In genomic region chr15:73631915-73632669, GRCh38 we compare ENCODE assay signal across 8 cellular contexts. TPM values are rescaled to one million over a fixed set of nuclear protein-coding genes. Genes with fewer than 3 reads are reported as not detected.
DNase-seq lines count a peak whose midpoint lies in the region; ATAC-seq and TF ChIP-seq lines count a peak whose summit lies in the region.

No MANE protein-coding gene starts in this region.

- H3K4me1 ChIP-seq in breast epithelium, result peaks cover 6 to 27% of the 10 kb centered on the region in 2 donors
- H3K4me1 ChIP-seq in spleen, result peaks cover 24 to 84% (median 62%) of the 10 kb centered on the region in 6 donors

- CTCF ChIA-PET in activated CD4-positive, alpha-beta T cell treated with anti-CD3 and anti-CD28 coated beads for 36 hours (lab: Charles Lee), result interaction anchor here (0.7 to 8.6 kb wide), 6 partner anchors 13 to 110 kb away, joined by 3 to 121 read pairs (median 4); no protein-coding TSS in a partner anchor

- H3K27ac ChIP-seq in breast epithelium, result peak overlapping the region; percentile 98 to 99
- H3K27ac ChIP-seq in spleen, result peak overlapping the region; percentile 86 to 97 (median 95)

- no peaks in the 10 kb centered on the region for H3K9me3 Mint-ChIP-seq in activated CD4-positive, alpha-beta T cell treated with anti-CD3 and anti-CD28 coated beads for 36 hours (ENCODE audit: low read depth)
- no peaks in the 10 kb centered on the region for H3K9me3 Mint-ChIP-seq in immature natural killer cell

- H3K36me3 ChIP-seq in breast epithelium (no peaks in the 10 kb centered on the region), spleen (no peaks in the 10 kb centered on the region)

- no peaks in the 10 kb centered on the region for H3K27me3 ChIP-seq in breast epithelium
- H3K27me3 ChIP-seq in spleen (replicated peaks in 1 of 7), result no peaks in the 10 kb centered on the region

- no peak for ATAC-seq in activated CD4-positive, alpha-beta T cell treated with anti-CD3 and anti-CD28 coated beads for 36 hours

- peaks cover 54% of the 10 kb centered on the region for H3K4me1 Mint-ChIP-seq in activated CD4-positive, alpha-beta T cell treated with anti-CD3 and anti-CD28 coated beads for 36 hours
- H3K4me1 Mint-ChIP-seq in immature natural killer cell, result peaks cover 45 to 61% of the 10 kb centered on the region in 2 donors

- peak overlapping the region; percentile 23 for H3K27ac Mint-ChIP-seq in activated CD4-positive, alpha-beta T cell treated with anti-CD3 and anti-CD28 coated beads for 36 hours
- peak overlapping the region; percentile 46 to 85 (median 68) for H3K27ac Mint-ChIP-seq in immature natural killer cell

- H3K36me3 Mint-ChIP-seq in activated CD4-positive, alpha-beta T cell treated with anti-CD3 and anti-CD28 coated beads for 36 hours (ENCODE audit: low read depth), result peaks cover 3% of the 10 kb centered on the region
- H3K36me3 Mint-ChIP-seq in immature natural killer cell, result no peaks in the 10 kb centered on the region

- peak overlapping the region; percentile 86 for H3K4me3 Mint-ChIP-seq in activated CD4-positive, alpha-beta T cell treated with anti-CD3 and anti-CD28 coated beads for 36 hours
- peak overlapping the region; percentile 83 to 89 (median 86) for H3K4me3 Mint-ChIP-seq in immature natural killer cell

- no peak for TF ChIP-seq CTCF in breast epithelium (IDR thresholded peaks at IDR 0.05)
- TF ChIP-seq CTCF in spleen (IDR thresholded peaks at IDR 0.05 in 8 of 11, conservative IDR thresholded peaks at IDR 0.05 in 3 of 11), result no peak

- DNase-seq in activated CD4-positive, alpha-beta T cell treated with anti-CD3 and anti-CD28 coated beads for 36 hours, result peak; percentile 34
- no peak for DNase-seq in activated CD4-positive, alpha-beta T cell treated with anti-CD3 and anti-CD28 coated beads for 1 hour
- peak; percentile 25 for DNase-seq in NOMO-1 treated with dmso at 0.1 percent for 144 hours (lab: John Stamatoyannopoulos, UW; ENCODE audit: unreplicated experiment)
- DNase-seq in breast epithelium (ENCODE audit: low spot score in 2 of 2), result peak in 1 of 2 donors; percentile 62
- DNase-seq in immature natural killer cell, result peak in 1 of 3 donors; percentile 4
- no peak for DNase-seq in spleen
- no peak for DNase-seq in GM19238 (ENCODE audit: insufficient read length, low spot score)
- DNase-seq in GDM1 (lab: John Stamatoyannopoulos, UW), result no peak

- peaks cover 6% of the 10 kb centered on the region for H3K27me3 Mint-ChIP-seq in activated CD4-positive, alpha-beta T cell treated with anti-CD3 and anti-CD28 coated beads for 36 hours
- peaks cover 0 to 6% (median 5%) of the 10 kb centered on the region in 3 donors for H3K27me3 Mint-ChIP-seq in immature natural killer cell (ENCODE audit: low read depth in 3 of 3)

- H3K9me3 ChIP-seq in breast epithelium, result no peaks in the 10 kb centered on the region
- H3K9me3 ChIP-seq in spleen, result no peaks in the 10 kb centered on the region

- intact Hi-C loops in activated CD4-positive, alpha-beta T cell treated with anti-CD3 and anti-CD28 coated beads for 36 hours (cut with DNase I, micrococcal nuclease), result loop anchor here (2.0 to 10.0 kb wide), 7 partner anchors 290 to 1820 kb away; partner anchors contain the start of genes NEO1 (in 1 of the 2), PML (in 1 of the 2), SIN3A (in 1 of the 2) and STOML1 (in 1 of the 2)
- intact Hi-C loops in breast epithelium (cut with DNase I; ENCODE audit: low total_unique reads) (no loop called here), spleen (cut with DNase I; ENCODE audit: low total_unique reads) (no loop called here)

- WGBS in spleen, 5 donors, result 2 to 7% (median 3%) methylated on average over 6 of the region's 6 CpGs

- peak; percentile 8 for TF ChIP-seq POLR2A in breast epithelium (IDR thresholded peaks at IDR 0.05)
- TF ChIP-seq POLR2A in spleen (IDR thresholded peaks at IDR 0.05), result peak in 1 of 3 donors; percentile 20

- H3K4me3 ChIP-seq in breast epithelium, result peak overlapping the region; percentile 96 to 99 (median 98)
- peak overlapping the region; percentile 70 to 85 (median 79) for H3K4me3 ChIP-seq in spleen

- POLR2A ChIA-PET in activated CD4-positive, alpha-beta T cell treated with anti-CD3 and anti-CD28 coated beads for 36 hours (lab: Charles Lee), result interaction anchor here (0.6 to 1.4 kb wide), 5 partner anchors 15 to 909 kb away, joined by 3 to 4 read pairs (median 3); no protein-coding TSS in a partner anchor

RNA-seq across cellular contexts. Expression of gene NPTN, which starts 1.1 kb away (rescaled TPM):
- total RNA-seq in activated CD4-positive, alpha-beta T cell treated with anti-CD3 and anti-CD28 coated beads for 36 hours, result 10 to 100 TPM; 43.5 to 73.4 TPM
- total RNA-seq in breast epithelium (100 to 1,000 TPM in 2 of 3 donors, 10 to 100 TPM in 1; 82.1 to 107 (median 104) TPM), spleen (100 to 1,000 TPM in 5 of 7 donors, 10 to 100 TPM in 2; 79.5 to 130 (median 102) TPM)
- polyA plus RNA-seq in immature natural killer cell (10 to 100 TPM; 30.3 to 58.7 (median 41.6) TPM), spleen (10 to 100 TPM; 18.9 to 28.8 (median 23.8) TPM)

RNA-seq across cellular contexts. Expression of gene CD276, which starts 52.1 kb away (rescaled TPM):
- total RNA-seq in activated CD4-positive, alpha-beta T cell treated with anti-CD3 and anti-CD28 coated beads for 36 hours, result 1 to 10 TPM; 2.6 to 3.0 TPM
- total RNA-seq in breast epithelium, result 100 to 1,000 TPM in 1 of 3 donors, 10 to 100 TPM in 2; 20.9 to 119 (median 73.7) TPM
- not detected for polyA plus RNA-seq in immature natural killer cell
- total RNA-seq in spleen, result 10 to 100 TPM; 17.8 to 95.6 (median 34.9) TPM
- polyA plus RNA-seq in spleen, result 10 to 100 TPM in 2 of 3 donors, 1 to 10 TPM in 1; 9.8 to 19.7 (median 17.2) TPM

Comparison
In these comparisons a context has a peak if more than half of its experiments do, and no peak if none do; other contexts are left out.
1. DNase-seq: peak in activated CD4-positive, alpha-beta T cell treated with anti-CD3 and anti-CD28 coated beads for 36 hours (single experiment) and NOMO-1 treated with dmso at 0.1 percent for 144 hours (single experiment); none in activated CD4-positive, alpha-beta T cell treated with anti-CD3 and anti-CD28 coated beads for 1 hour (single experiment), spleen (single experiment), GM19238 (single experiment) and GDM1 (single experiment).
2. RNA of gene CD276, which starts 52.1 kb away (total RNA-seq): 20.9 to 119 TPM in breast epithelium and 17.8 to 95.6 TPM in spleen; 2.6 to 3.0 TPM in activated CD4-positive, alpha-beta T cell treated with anti-CD3 and anti-CD28 coated beads for 36 hours; every median in the first group is over 4 times any median in the second.
3. intact Hi-C loops: an anchor here in activated CD4-positive, alpha-beta T cell treated with anti-CD3 and anti-CD28 coated beads for 36 hours (2.0 to 10.0 kb wide); none called in breast epithelium and spleen.